ENCODE assay signal across 18 cellular contexts in the genomic region with DNA sequence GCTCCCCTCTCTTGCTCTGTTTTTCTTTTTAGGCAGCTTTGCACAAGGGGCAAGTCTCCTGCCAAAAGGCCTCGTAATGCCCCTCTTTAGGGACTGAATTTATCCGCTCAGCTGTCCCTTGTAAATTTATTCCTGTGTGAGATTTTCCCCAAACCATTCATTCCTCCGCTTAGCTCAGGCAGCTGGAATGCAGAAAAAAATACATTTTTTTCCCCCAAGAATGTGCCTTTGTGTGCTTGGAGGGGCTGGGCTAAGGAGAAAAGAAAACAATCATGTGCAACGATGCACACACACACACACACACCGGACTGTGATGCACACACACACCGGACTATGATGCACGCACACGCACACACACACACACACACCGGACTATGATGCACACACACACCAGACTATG.
DNase-seq lines count a peak whose midpoint lies in the region; FAIRE-seq and TF ChIP-seq lines count a peak whose summit lies in the region.
"Had no signal": no experiment of that assay in that cellular context is flagged by ENCODE, and none has a peak within 500 bp of the region (broad histone marks: within the 10 kb centered on the region; RNA-seq: fewer than 3 reads in every experiment).

No MANE protein-coding gene starts in this region.

- DNase-seq in LHCN-M2 (ENCODE audit: low read depth) = peak; percentile 84
- DNase-seq in ecto neural progenitor cell (ENCODE audit: low spot score) = peak; percentile 34
- DNase-seq in mesothelial cell of epicardium (ENCODE audit: low spot score in 2 of 2, unreplicated experiment in 2 of 2) = no peak
- DNase-seq in urothelium cell line (ENCODE audit: low spot score) = peak; percentile 36
- DNase-seq in NCI-H226 = no peak
- no peak for DNase-seq in middle frontal gyrus (ENCODE audit: extremely low spot score, low spot score)
- no peak for DNase-seq in DMS53 (lab: John Stamatoyannopoulos, UW)
- DNase-seq: activated CD4-positive, alpha-beta T cell treated with anti-CD3 and anti-CD28 coated beads, Interleukin-2, amount 50 U/mL, for 48 hours; activated naive CD8-positive, alpha-beta T cell treated with anti-CD3 and anti-CD28 coated beads, Interleukin-2, amount 50 U/mL, for 24 hours; erythroblast; KG1; left ventricle myocardium superior; natural killer cell; NCI-H1436; NCI-H446 treated with DMSO at 0.1 percent for 48 hours; sigmoid colon; stimulated activated naive CD8-positive, alpha-beta T cell treated with anti-CD3 and anti-CD28 coated beads, Interleukin-15, Interleukin-2, amounts not matched to agents 100 U/mL and 50 U/mL, for 24 hours had no signal

- TF ChIP-seq CTCF in mesothelial cell of epicardium (IDR thresholded peaks at IDR 0.05; ENCODE audit: unreplicated experiment) = no peak

- no peak overlapping the region for H3K4me3 Mint-ChIP-seq in mesothelial cell of epicardium
- H3K4me3 Mint-ChIP-seq: activated naive CD8-positive, alpha-beta T cell treated with anti-CD3 and anti-CD28 coated beads, Interleukin-2, amount 50 U/mL, for 24 hours; CD14-positive monocyte; natural killer cell had no signal

- peaks cover 26% of the 10 kb centered on the region for H3K4me1 Mint-ChIP-seq in mesothelial cell of epicardium
- H3K4me1 Mint-ChIP-seq: activated naive CD8-positive, alpha-beta T cell treated with anti-CD3 and anti-CD28 coated beads, Interleukin-2, amount 50 U/mL, for 24 hours; CD14-positive monocyte; natural killer cell had no signal

- H3K27ac Mint-ChIP-seq in mesothelial cell of epicardium = peak overlapping the region; percentile 96
- H3K27ac Mint-ChIP-seq: activated naive CD8-positive, alpha-beta T cell treated with anti-CD3 and anti-CD28 coated beads, Interleukin-2, amount 50 U/mL, for 24 hours; CD14-positive monocyte; natural killer cell had no signal

- H3K27me3 Mint-ChIP-seq in mesothelial cell of epicardium (ENCODE audit: low read depth) = no peaks in the 10 kb centered on the region

- no peaks in the 10 kb centered on the region for H3K36me3 Mint-ChIP-seq in mesothelial cell of epicardium
- H3K36me3 Mint-ChIP-seq: CD14-positive monocyte, natural killer cell had no signal

- peaks cover 4% of the 10 kb centered on the region for H3K9me3 Mint-ChIP-seq in mesothelial cell of epicardium
- H3K9me3 Mint-ChIP-seq: activated naive CD8-positive, alpha-beta T cell treated with anti-CD3 and anti-CD28 coated beads, Interleukin-2, amount 50 U/mL, for 24 hours; natural killer cell had no signal

- FAIRE-seq in urothelium cell line (lab: Jason Lieb, UNC) = peak; percentile 92

Comparison
In these comparisons a context has a peak if more than half of its experiments do, and no peak if none do; other contexts are left out.
1. DNase-seq: peak in LHCN-M2 (single experiment), ecto neural progenitor cell (single experiment) and urothelium cell line (single experiment); none in mesothelial cell of epicardium (0 of 2), NCI-H226 (single experiment), middle frontal gyrus (single experiment) and DMS53 (single experiment).